In genomic region chr1:42279055-42279454, GRCh38 we compare ENCODE assay signal across 1 cellular context.
TF ChIP-seq lines count a peak whose summit lies in the region.

No MANE protein-coding gene starts in this region.

TF ChIP-seq in IMR-90, 13 proteins besides CTCF, POLR2A, EP300 and RAD21:
- no peak for TF ChIP-seq RCOR1 (IDR thresholded peaks at IDR 0.05; ENCODE audit: insufficient replicate concordance, low read length)
- TF ChIP-seq CEBPB (IDR thresholded peaks at IDR 0.05; ENCODE audit: low read depth, low read length), result no peak
- TF ChIP-seq ELK1 (IDR thresholded peaks at IDR 0.05; ENCODE audit: borderline replicate concordance, low read depth, low read length), result no peak
- no peak for TF ChIP-seq FOS (IDR thresholded peaks at IDR 0.05; ENCODE audit: low read depth, low read length)
- TF ChIP-seq RFX5 (IDR thresholded peaks at IDR 0.05; ENCODE audit: low read depth, low read length), result no peak
- no peak for TF ChIP-seq MAZ (IDR thresholded peaks at IDR 0.05; ENCODE audit: borderline replicate concordance, low read depth, low read length)
- no peak for TF ChIP-seq MAFK (IDR thresholded peaks at IDR 0.05; ENCODE audit: low read depth, low read length)
